Comparison of ENCODE assay signal across 11 cellular contexts in the genomic region with DNA sequence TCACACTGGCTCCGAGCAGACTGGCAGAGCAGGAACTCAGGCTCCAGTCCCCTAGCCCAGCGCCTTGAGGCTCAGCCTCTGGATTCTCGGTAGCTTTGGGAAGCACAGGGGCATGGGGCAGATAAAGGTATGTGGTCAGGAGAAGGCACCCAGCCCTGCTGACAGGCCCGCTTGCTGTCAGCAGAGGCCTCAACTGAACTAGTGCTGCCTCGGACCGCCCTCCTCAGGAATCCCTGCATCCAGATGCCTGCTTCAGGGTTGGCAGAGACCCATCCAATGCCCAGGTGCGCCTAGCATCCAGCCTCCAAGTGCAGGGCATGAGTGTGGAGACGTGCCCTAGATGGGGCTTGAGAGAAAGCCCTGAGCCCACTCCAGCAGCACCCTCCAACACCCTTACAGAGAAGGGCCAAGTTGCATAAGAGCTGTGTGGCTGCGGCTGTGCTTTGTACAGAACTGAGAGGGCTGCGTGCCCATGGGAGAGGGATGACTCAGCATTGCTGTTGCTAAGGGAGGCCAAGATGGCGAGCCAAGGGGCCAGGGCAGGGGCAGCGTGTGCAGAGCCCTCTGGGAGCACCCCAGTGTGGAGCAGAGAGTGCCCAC.
DNase-seq lines count a peak whose midpoint lies in the region; ATAC-seq and TF ChIP-seq lines count a peak whose summit lies in the region.
"Had no signal": no experiment of that assay in that cellular context is flagged by ENCODE, and none has a peak within 500 bp of the region (broad histone marks: within the 10 kb centered on the region; RNA-seq: fewer than 3 reads in every experiment).

No MANE protein-coding gene starts in this region.

- no peaks in the 10 kb centered on the region for H3K27me3 ChIP-seq in testis

- no peak overlapping the region for H3K27ac ChIP-seq in testis
- H3K27ac ChIP-seq: 22Rv1 had no signal

- TF ChIP-seq CTCF in testis (IDR thresholded peaks at IDR 0.05), result no peak

- H3K4me1 ChIP-seq in testis, result no peaks in the 10 kb centered on the region

- no peaks in the 10 kb centered on the region for H3K36me3 ChIP-seq in testis (ENCODE audit: low read depth, missing control alignments)

- intact Hi-C loops in testis (cut with DNase I; ENCODE audit: low total_unique reads), result no loop called here

- no peaks in the 10 kb centered on the region for H3K9me3 ChIP-seq in testis

- DNase-seq in DMS 273 (lab: John Stamatoyannopoulos, UW; ENCODE audit: unreplicated experiment) (peak; percentile 14), DMS 273 treated with DMSO at 0.1 percent for 48 hours (lab: John Stamatoyannopoulos, UW) (no peak), astrocyte of the hippocampus (ENCODE audit: low read depth, low spot score) (peak; percentile 85), inferior parietal cortex (ENCODE audit: extremely low spot score) (peak; percentile 45), testis (peak; percentile 25), OCI-M2 (lab: John Stamatoyannopoulos, UW; ENCODE audit: unreplicated experiment) (no peak), DMS153 treated with DMSO at 0.1 percent for 48 hours (lab: John Stamatoyannopoulos, UW; ENCODE audit: unreplicated experiment) (no peak)
- DNase-seq: activated CD8-positive, alpha-beta memory T cell treated with anti-CD3 and anti-CD28 coated beads, Interleukin-2, amount 50 U/mL, for 48 hours; stimulated activated CD4-positive, alpha-beta T cell treated with anti-CD3 and anti-CD28 coated beads, Interleukin-4, amount 100 ng/mL, for 1 hour had no signal

- TF ChIP-seq POLR2A in testis (IDR thresholded peaks at IDR 0.05), result no peak

- ATAC-seq in GM21576 (IDR thresholded peaks at IDR 0.05; ENCODE audit: unreplicated experiment), result no peak

- no peak overlapping the region for H3K4me3 ChIP-seq in testis

- 63 to 89% methylated on average over 5 to 12 of the region's 12 CpGs for WGBS in testis, 2 donors

Comparison
In these comparisons a context has a peak if more than half of its experiments do, and no peak if none do; other contexts are left out.
1. DNase-seq: peak in DMS 273 (single experiment), astrocyte of the hippocampus (single experiment), inferior parietal cortex (single experiment) and testis (single experiment); none in DMS 273 treated with DMSO at 0.1 percent for 48 hours (single experiment), OCI-M2 (single experiment) and DMS153 treated with DMSO at 0.1 percent for 48 hours (single experiment).